ENCODE assay signal across 8 cellular contexts in genomic region chr13:114314074-114314912, GRCh38. TPM values are rescaled to one million over a fixed set of nuclear protein-coding genes. Genes with fewer than 3 reads are reported as not detected.
DNase-seq lines count a peak whose midpoint lies in the region; ATAC-seq and TF ChIP-seq lines count a peak whose summit lies in the region.

TSS of gene CHAMP1 (plus strand) at chr13:114314503. CDS start at chr13:114323843, 9,340 bp downstream.

- peaks cover 34 to 62% (median 56%) of the 10 kb centered on the region in 6 donors for H3K4me1 ChIP-seq in spleen

- peak within 1 kb of the TSS; percentile 68 to 95 (median 90) for H3K4me3 ChIP-seq in spleen

- peak within 1 kb of the TSS; percentile 81 to 99 (median 94) for H3K27ac ChIP-seq in spleen

- H3K36me3 ChIP-seq in spleen, result peaks cover 0 to 6% (median 0%) of the 10 kb centered on the region in 6 donors

- peak; percentile 93 for DNase-seq in AG09319 (ENCODE audit: extremely low read depth, low read depth)
- DNase-seq in NCI-H345 (lab: John Stamatoyannopoulos, UW), result peak; percentile 98
- peak; percentile 77 for DNase-seq in activated CD4-positive, CD25-positive, alpha-beta regulatory T cell treated with anti-CD3 and anti-CD28 coated beads, Interleukin-2, amount 50 U/mL, for 16 hours (ENCODE audit: low read depth, low spot score)
- DNase-seq in central memory CD4-positive, alpha-beta T cell, result peak; percentile 89
- peak; percentile 94 for DNase-seq in inferior parietal cortex (ENCODE audit: extremely low spot score)
- DNase-seq in spleen, result peak; percentile 98

- peak; percentile 86 for ATAC-seq in GM19025 (IDR thresholded peaks at IDR 0.05; ENCODE audit: low read depth, unreplicated experiment)
- ATAC-seq in HG03280 (IDR thresholded peaks at IDR 0.05; ENCODE audit: unreplicated experiment), result peak; percentile 80

- 0 to 1% (median 0%) methylated on average over 41 to 107 of the region's 107 CpGs for WGBS in spleen, 5 donors

- no peaks in the 10 kb centered on the region for H3K9me3 ChIP-seq in spleen

- no peaks in the 10 kb centered on the region for H3K27me3 ChIP-seq in spleen (replicated peaks in 1 of 7)

- intact Hi-C loops in spleen (cut with DNase I; ENCODE audit: low total_unique reads), result no loop called here

- TF ChIP-seq CTCF in AG09319 (IDR thresholded peaks at IDR 0.05; ENCODE audit: low read depth, low read length) (no peak), spleen (IDR thresholded peaks at IDR 0.05 in 8 of 11, conservative IDR thresholded peaks at IDR 0.05 in 3 of 11) (peak in 3 of 11 experiments; percentile 13 to 24 (median 17))

- TF ChIP-seq POLR2A in spleen (IDR thresholded peaks at IDR 0.05), result peak in 2 of 3 donors; percentile 29 to 68

RNA-seq across cellular contexts. Expression of gene CHAMP1, which starts in this region (rescaled TPM):
- total RNA-seq in spleen, result 10 to 100 TPM; 20.5 to 49.8 (median 23.2) TPM
- 1 to 10 TPM; 3.8 to 7.0 (median 5.7) TPM for polyA plus RNA-seq in spleen

Comparison
In these comparisons a context has a peak if more than half of its experiments do, and no peak if none do; other contexts are left out.
1. Peak in every context shown above with its lines: DNase-seq, ATAC-seq, H3K4me3 ChIP-seq and H3K27ac ChIP-seq.